8 cellular contexts compared by ENCODE assay signal in the genomic region with DNA sequence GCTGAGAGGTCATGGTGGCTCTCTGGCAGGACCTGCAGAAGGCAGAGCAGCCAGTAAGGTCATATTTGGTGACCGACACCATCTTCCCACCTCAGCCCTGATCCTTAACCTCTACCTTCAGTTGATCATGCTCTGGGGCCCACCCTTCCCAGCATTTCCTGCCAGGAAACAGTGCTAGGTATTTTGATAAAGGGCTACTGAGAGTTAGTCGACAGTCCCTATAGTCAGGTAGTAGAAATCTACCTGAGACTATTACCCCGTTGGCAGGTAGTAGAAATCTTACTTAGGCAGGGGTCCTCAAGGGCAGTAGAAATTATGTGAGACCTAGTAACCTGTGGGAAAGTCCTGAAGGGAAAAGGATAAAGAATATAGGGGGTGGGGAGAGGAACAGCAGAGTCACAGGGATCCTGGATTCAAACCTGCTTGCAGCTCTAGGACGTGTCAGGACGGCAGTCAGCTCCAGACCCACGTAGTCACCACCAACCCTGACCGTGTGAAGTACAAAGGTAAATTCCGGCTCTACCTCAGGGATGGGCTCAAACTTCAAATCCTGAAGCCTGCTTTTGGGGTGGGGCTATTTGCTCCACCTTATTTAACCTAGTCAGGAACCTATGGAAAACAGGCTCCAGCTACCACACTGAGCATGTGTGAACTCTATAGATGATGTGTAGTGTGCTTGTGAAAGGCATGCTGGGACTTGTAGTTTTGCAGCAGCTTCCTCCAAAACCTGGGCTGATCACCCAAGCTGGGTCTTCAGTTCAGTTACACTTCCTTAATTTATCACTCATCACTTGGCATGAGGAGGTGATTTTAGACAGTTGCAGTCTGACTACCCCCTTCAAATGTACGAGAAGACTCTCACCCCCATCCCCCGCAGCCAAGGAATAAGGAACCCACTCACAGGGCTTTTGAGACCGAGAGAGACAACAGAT. TPM values are rescaled to one million over a fixed set of nuclear protein-coding genes. Genes with fewer than 3 reads are reported as not detected.
DNase-seq lines count a peak whose midpoint lies in the region; ATAC-seq and TF ChIP-seq lines count a peak whose summit lies in the region.

A gene with protein sequence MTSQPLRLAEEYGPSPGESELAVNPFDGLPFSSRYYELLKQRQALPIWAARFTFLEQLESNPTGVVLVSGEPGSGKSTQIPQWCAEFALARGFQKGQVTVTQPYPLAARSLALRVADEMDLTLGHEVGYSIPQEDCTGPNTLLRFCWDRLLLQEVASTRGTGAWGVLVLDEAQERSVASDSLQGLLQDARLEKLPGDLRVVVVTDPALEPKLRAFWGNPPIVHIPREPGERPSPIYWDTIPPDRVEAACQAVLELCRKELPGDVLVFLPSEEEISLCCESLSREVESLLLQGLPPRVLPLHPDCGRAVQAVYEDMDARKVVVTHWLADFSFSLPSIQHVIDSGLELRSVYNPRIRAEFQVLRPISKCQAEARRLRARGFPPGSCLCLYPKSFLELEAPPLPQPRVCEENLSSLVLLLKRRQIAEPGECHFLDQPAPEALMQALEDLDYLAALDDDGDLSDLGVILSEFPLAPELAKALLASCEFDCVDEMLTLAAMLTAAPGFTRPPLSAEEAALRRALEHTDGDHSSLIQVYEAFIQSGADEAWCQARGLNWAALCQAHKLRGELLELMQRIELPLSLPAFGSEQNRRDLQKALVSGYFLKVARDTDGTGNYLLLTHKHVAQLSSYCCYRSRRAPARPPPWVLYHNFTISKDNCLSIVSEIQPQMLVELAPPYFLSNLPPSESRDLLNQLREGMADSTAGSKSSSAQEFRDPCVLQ (minus strand): TSS at position 515 of the 932 bp plus-strand sequence. CDS start 502 bp downstream, at position 13.

- no peak for ATAC-seq in stimulated activated naive CD8-positive, alpha-beta T cell treated with anti-CD3 and anti-CD28 coated beads, Interleukin-15, Interleukin-2, amounts not matched to agents 100 U/mL and 50 U/mL, for 24 hours
- ATAC-seq in GM18861 (IDR thresholded peaks at IDR 0.05; ENCODE audit: unreplicated experiment) = no peak
- ATAC-seq in GM18505 (IDR thresholded peaks at IDR 0.05; ENCODE audit: unreplicated experiment) = no peak

- H3K27me3 Mint-ChIP-seq in stimulated activated naive CD8-positive, alpha-beta T cell treated with anti-CD3 and anti-CD28 coated beads, Interleukin-15, Interleukin-2, amounts not matched to agents 100 ng/mL and 50 ng/mL, for 24 hours = peaks cover 4% of the 10 kb centered on the region

- no peak for TF ChIP-seq POLR2A in GM18505 (IDR thresholded peaks at IDR 0.05; ENCODE audit: borderline replicate concordance, extremely low read depth, insufficient read depth, insufficient read length)

- no peaks in the 10 kb centered on the region for H3K9me3 Mint-ChIP-seq in stimulated activated naive CD8-positive, alpha-beta T cell treated with anti-CD3 and anti-CD28 coated beads, Interleukin-15, Interleukin-2, amounts not matched to agents 100 ng/mL and 50 ng/mL, for 24 hours

- H3K27ac Mint-ChIP-seq in stimulated activated naive CD8-positive, alpha-beta T cell treated with anti-CD3 and anti-CD28 coated beads, Interleukin-15, Interleukin-2, amounts not matched to agents 100 ng/mL and 50 ng/mL, for 24 hours = no peak within 1 kb of the TSS

- H3K36me3 Mint-ChIP-seq in stimulated activated naive CD8-positive, alpha-beta T cell treated with anti-CD3 and anti-CD28 coated beads, Interleukin-15, Interleukin-2, amounts not matched to agents 100 ng/mL and 50 ng/mL, for 24 hours (ENCODE audit: low read depth) = peaks cover 42% of the 10 kb centered on the region

- H3K4me3 Mint-ChIP-seq in stimulated activated naive CD8-positive, alpha-beta T cell treated with anti-CD3 and anti-CD28 coated beads, Interleukin-15, Interleukin-2, amounts not matched to agents 100 ng/mL and 50 ng/mL, for 24 hours = peak within 1 kb of the TSS; percentile 99

- no peak for DNase-seq in stimulated activated naive CD8-positive, alpha-beta T cell treated with anti-CD3 and anti-CD28 coated beads, Interleukin-15, Interleukin-2, amounts not matched to agents 100 U/mL and 50 U/mL, for 24 hours
- DNase-seq in NCI-H69 (lab: John Stamatoyannopoulos, UW) (peak; percentile 7), dermis blood vessel endothelial cell (peak; percentile 33)
- DNase-seq in activated CD4-positive, CD25-positive, alpha-beta regulatory T cell (lab: John Stamatoyannopoulos, UW) = no peak
- DNase-seq in effector CD8-positive, alpha-beta T cell (lab: John Stamatoyannopoulos, UW) = no peak

- H3K4me1 Mint-ChIP-seq in stimulated activated naive CD8-positive, alpha-beta T cell treated with anti-CD3 and anti-CD28 coated beads, Interleukin-15, Interleukin-2, amounts not matched to agents 100 ng/mL and 50 ng/mL, for 24 hours (ENCODE audit: low read depth) = peaks cover 35% of the 10 kb centered on the region

RNA-seq across cellular contexts. Expression of the gene that starts here (rescaled TPM):
- total RNA-seq in dermis blood vessel endothelial cell = not detected in 2 replicates

Comparison
In these comparisons a context has a peak if more than half of its experiments do, and no peak if none do; other contexts are left out.
1. Peak in DNase-seq in dermis blood vessel endothelial cell; RNA of the gene not detected or under 1 TPM.